9 cellular contexts compared by ENCODE assay signal in the genomic region with DNA sequence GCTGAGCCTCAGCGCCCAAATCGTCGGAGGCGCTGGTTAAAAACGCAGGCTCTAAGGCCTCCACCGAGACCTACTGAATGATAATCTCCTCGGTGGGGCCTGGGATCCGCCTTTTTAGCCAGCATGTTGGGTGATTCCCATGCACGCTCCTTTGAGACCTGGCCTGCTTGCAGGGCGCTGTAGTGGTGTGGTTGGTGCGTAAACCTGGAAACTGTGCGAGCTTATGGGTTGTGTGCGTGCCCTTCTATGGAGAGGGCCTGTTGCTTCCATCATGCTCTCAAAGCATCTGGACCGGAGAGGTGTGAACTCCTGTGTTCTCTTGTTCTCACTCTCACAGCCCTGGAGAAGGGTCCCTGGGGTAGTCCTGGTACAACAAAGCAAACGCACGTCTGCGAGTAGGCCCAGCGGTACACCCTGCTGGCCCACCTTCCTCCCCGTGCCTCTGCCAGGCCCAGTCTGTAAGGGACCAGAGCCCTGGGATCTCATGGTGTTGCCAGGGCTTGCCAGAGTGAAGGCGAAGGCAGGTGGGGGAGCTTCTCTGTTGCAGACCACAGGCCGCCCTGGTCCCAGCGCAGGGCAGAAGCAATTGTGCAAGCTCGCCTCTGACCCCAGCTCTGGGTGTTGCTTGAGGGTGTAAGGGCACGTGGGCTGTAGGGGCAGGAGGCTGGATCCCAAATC. TPM values are rescaled to one million over a fixed set of nuclear protein-coding genes. Genes with fewer than 3 reads are reported as not detected.
DNase-seq lines count a peak whose midpoint lies in the region; ATAC-seq, FAIRE-seq and TF ChIP-seq lines count a peak whose summit lies in the region.
"Had no signal": no experiment of that assay in that cellular context is flagged by ENCODE, and none has a peak within 500 bp of the region (broad histone marks: within the 10 kb centered on the region; RNA-seq: fewer than 3 reads in every experiment).

No MANE protein-coding gene starts in this region.

- no peak overlapping the region for H3K14ac ChIP-seq in mesenchymal stem cell (ENCODE audit: low read length in 2 of 2)

- H4K91ac ChIP-seq in mesenchymal stem cell (ENCODE audit: low read length), result no peak overlapping the region

- 77% methylated on average over 24 of the region's 24 CpGs for WGBS in mesenchymal stem cell

- H3K23ac ChIP-seq in mesenchymal stem cell (ENCODE audit: low read length in 2 of 2), result no peak overlapping the region

- H2BK12ac ChIP-seq in mesenchymal stem cell (ENCODE audit: low read length in 2 of 2), result no peak overlapping the region

- no peak overlapping the region for H3K18ac ChIP-seq in mesenchymal stem cell (ENCODE audit: low read depth in 1 of 2, low read length in 2 of 2)

- peaks cover 6% of the 10 kb centered on the region for H3K4me1 Mint-ChIP-seq in activated CD8-positive, alpha-beta memory T cell treated with anti-CD3 and anti-CD28 coated beads, Interleukin-2, amount 10 ng/mL, durations not matched to agents 7 days and 5 days

- H2AFZ ChIP-seq in mesenchymal stem cell (ENCODE audit: low read depth, low read length), result peak overlapping the region; percentile 86

- no peak for FAIRE-seq in GM19239 (lab: Jason Lieb, UNC)

- H3K27ac Mint-ChIP-seq in activated CD8-positive, alpha-beta memory T cell treated with anti-CD3 and anti-CD28 coated beads, Interleukin-2, amount 10 ng/mL, durations not matched to agents 7 days and 5 days, result no peak overlapping the region

- H3K9me3 Mint-ChIP-seq in activated CD8-positive, alpha-beta memory T cell treated with anti-CD3 and anti-CD28 coated beads, Interleukin-2, amount 10 ng/mL, durations not matched to agents 7 days and 5 days (ENCODE audit: low read depth), result no peaks in the 10 kb centered on the region

- H2BK120ac ChIP-seq in mesenchymal stem cell (ENCODE audit: low read depth, low read length), result no peak overlapping the region

- no peak overlapping the region for H3K4ac ChIP-seq in mesenchymal stem cell (ENCODE audit: low read depth in 1 of 2, low read length in 2 of 2)

- H4K8ac ChIP-seq in mesenchymal stem cell (ENCODE audit: low read length), result peak overlapping the region; percentile 13

- intact Hi-C loops in ascending aorta (cut with DNase I) (loop anchor here (1.0 to 5.0 kb wide), 2 partner anchors 15 to 40 kb away; no protein-coding TSS in a partner anchor), tibial artery (cut with DNase I; ENCODE audit: low total_unique reads) (no loop called here)

- H3K9ac ChIP-seq in mesenchymal stem cell (ENCODE audit: low read length), result peak overlapping the region; percentile 48

- H3K27ac ChIP-seq in ascending aorta, result peak overlapping the region in 1 of 2 donors; percentile 46
- H3K27ac ChIP-seq in mesenchymal stem cell (ENCODE audit: low read length, poor library complexity, severe bottlenecking), result no peak overlapping the region
- H3K27ac ChIP-seq in tibial artery, result peak overlapping the region; percentile 45 to 59

- no peak overlapping the region for H2AK5ac ChIP-seq in mesenchymal stem cell (ENCODE audit: low read length, severe bottlenecking)

- H3K36me3 ChIP-seq in ascending aorta (no peaks in the 10 kb centered on the region), mesenchymal stem cell (ENCODE audit: control insufficient read depth in 1 of 2, insufficient read depth in 2 of 2, low read depth in 1 of 2, low read length in 2 of 2) (no peaks in the 10 kb centered on the region), tibial artery (no peaks in the 10 kb centered on the region)

- peak overlapping the region; percentile 89 for H3K4me2 ChIP-seq in mesenchymal stem cell (ENCODE audit: low read length, poor library complexity, severe bottlenecking)

- no peaks in the 10 kb centered on the region for H3K9me3 ChIP-seq in ascending aorta
- no peaks in the 10 kb centered on the region for H3K9me3 ChIP-seq in mesenchymal stem cell (ENCODE audit: control insufficient read depth, low read length)
- no peaks in the 10 kb centered on the region for H3K9me3 ChIP-seq in tibial artery

- peak overlapping the region; percentile 64 to 87 for H3K4me3 ChIP-seq in ascending aorta
- H3K4me3 ChIP-seq in mesenchymal stem cell (ENCODE audit: insufficient read depth in 1 of 2, low read depth in 1 of 2, low read length in 2 of 2), result peak overlapping the region in 1 of 2 experiments; percentile 74
- peak overlapping the region; percentile 59 to 70 for H3K4me3 ChIP-seq in tibial artery

- no peak overlapping the region for H2BK5ac ChIP-seq in mesenchymal stem cell (ENCODE audit: low read depth, low read length, poor library complexity, severe bottlenecking)

- peaks cover 0 to 21% of the 10 kb centered on the region in 2 donors for H3K4me1 ChIP-seq in ascending aorta
- H3K4me1 ChIP-seq in mesenchymal stem cell (ENCODE audit: control insufficient read depth, insufficient read depth, low read depth, low read length), result peaks cover 8% of the 10 kb centered on the region
- H3K4me1 ChIP-seq in tibial artery, result peaks cover 0 to 14% (median 9%) of the 10 kb centered on the region in 4 donors

- H3K36me3 Mint-ChIP-seq in activated CD8-positive, alpha-beta memory T cell treated with anti-CD3 and anti-CD28 coated beads, Interleukin-2, amount 10 ng/mL, durations not matched to agents 7 days and 5 days, result no peaks in the 10 kb centered on the region

- H3K27me3 Mint-ChIP-seq in activated CD8-positive, alpha-beta memory T cell treated with anti-CD3 and anti-CD28 coated beads, Interleukin-2, amount 10 ng/mL, durations not matched to agents 7 days and 5 days, result peaks cover 41% of the 10 kb centered on the region

- H3K79me1 ChIP-seq in mesenchymal stem cell (replicated peaks; ENCODE audit: low read length, poor library complexity, severe bottlenecking), result no peaks in the 10 kb centered on the region

- CTCF ChIA-PET in activated CD8-positive, alpha-beta memory T cell treated with anti-CD3 and anti-CD28 coated beads, Interleukin-2, amount 10 ng/mL, durations not matched to agents 7 days and 5 days (lab: Charles Lee), result interaction anchor here (0.9 kb wide), 1 partner anchor 29 kb away, joined by 3 read pairs; no protein-coding TSS in a partner anchor

- peak overlapping the region; percentile 66 for H3K4me3 Mint-ChIP-seq in activated CD8-positive, alpha-beta memory T cell treated with anti-CD3 and anti-CD28 coated beads, Interleukin-2, amount 10 ng/mL, durations not matched to agents 7 days and 5 days

- TF ChIP-seq CTCF in ascending aorta (IDR thresholded peaks at IDR 0.05), result no peak
- TF ChIP-seq CTCF in tibial artery (IDR thresholded peaks at IDR 0.05), result no peak

- H3K27me3 ChIP-seq in ascending aorta (no peaks in the 10 kb centered on the region), mesenchymal stem cell (ENCODE audit: control insufficient read depth in 1 of 2, insufficient read depth in 1 of 2, low read length in 2 of 2) (peaks cover 64 to 78% of the 10 kb centered on the region in 2 experiments), tibial artery (no peaks in the 10 kb centered on the region)

- ATAC-seq in activated CD8-positive, alpha-beta memory T cell treated with anti-CD3 and anti-CD28 coated beads, Interleukin-2, amount 10 ng/mL, durations not matched to agents 7 days and 5 days, result no peak
- no peak for ATAC-seq in esophagus mucosa

- DNase-seq in activated CD8-positive, alpha-beta memory T cell treated with anti-CD3 and anti-CD28 coated beads, Interleukin-2, amount 10 ng/mL, durations not matched to agents 7 days and 5 days, result no peak
- DNase-seq in activated CD8-positive, alpha-beta memory T cell treated with anti-CD3 and anti-CD28 coated beads, Interleukin-2, amount 50 U/mL, for 48 hours, result no peak
- DNase-seq in ascending aorta (ENCODE audit: low spot score in 2 of 2) (no peak), mesenchymal stem cell (no peak), tibial artery (no peak), GM19239 (ENCODE audit: insufficient read length, low spot score) (no peak), hippocampal formation (lab: John Stamatoyannopoulos, UW) (no peak)
- DNase-seq: NCI-H524 treated with DMSO at 0.1 percent for 48 hours had no signal

- H2BK15ac ChIP-seq in mesenchymal stem cell (ENCODE audit: low read depth, poor library complexity, severe bottlenecking), result no peak overlapping the region

RNA-seq across cellular contexts. Expression of a gene that starts 0.8 kb away (rescaled TPM):
- 1 to 10 TPM; 3.0 to 4.6 TPM for total RNA-seq in activated CD8-positive, alpha-beta memory T cell treated with anti-CD3 and anti-CD28 coated beads, Interleukin-2, amount 10 ng/mL, durations not matched to agents 7 days and 5 days
- total RNA-seq in ascending aorta (1.2 TPM), esophagus mucosa (0.08 TPM)
- 0.44 TPM for polyA plus RNA-seq in mesenchymal stem cell (2013, experiment 1 of 2)
- 0.48 TPM for polyA plus RNA-seq in mesenchymal stem cell (2013, experiment 2 of 2)
